Comparison of ENCODE assay signal across 8 cellular contexts in the genomic region with DNA sequence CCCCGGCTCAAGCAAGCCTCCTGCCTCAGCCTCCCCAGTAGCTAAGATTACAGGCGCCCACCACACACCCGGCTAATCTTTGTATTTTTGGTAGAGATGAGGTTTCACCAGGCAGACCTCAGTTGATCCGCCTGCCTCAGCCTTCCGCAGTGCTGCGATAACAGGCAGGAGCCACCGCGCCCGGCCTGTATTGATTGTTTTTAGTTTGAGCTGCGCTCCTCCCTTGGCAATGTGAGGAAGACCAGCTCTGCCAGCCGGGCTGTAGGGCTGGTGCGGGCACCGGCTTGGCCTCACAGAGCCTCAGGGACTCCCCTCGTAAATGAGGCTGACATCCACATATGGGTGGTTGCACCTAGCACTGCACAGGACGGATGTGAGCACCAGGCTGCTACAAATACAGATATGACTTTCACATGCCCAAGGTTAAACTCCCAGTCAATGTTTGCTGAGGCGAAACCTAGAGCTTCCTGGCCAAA. TPM values are rescaled to one million over a fixed set of nuclear protein-coding genes. Genes with fewer than 3 reads are reported as not detected.
A peak's percentile ranks its signal among the peaks of the same experiment; 100 is the strongest.
DNase-seq lines count a peak whose midpoint lies in the region; ATAC-seq lines count a peak whose summit lies in the region.

No MANE protein-coding gene starts in this region.

- H3K4me3 Mint-ChIP-seq in activated CD8-positive, alpha-beta T cell treated with anti-CD3 and anti-CD28 coated beads, Interleukin-2, amount 10 ng/mL, durations not matched to agents 7 days and 5 days: no peak overlapping the region

- CTCF ChIA-PET in activated CD8-positive, alpha-beta T cell treated with anti-CD3 and anti-CD28 coated beads, Interleukin-2, amount 10 ng/mL, durations not matched to agents 7 days and 5 days (lab: Charles Lee): interaction anchor here (0.6 to 3.3 kb wide), 32 partner anchors 8 to 438 kb away, joined by 3 to 42 read pairs (median 4); partner anchors contain the start of genes CHCHD10, DERL3, MIF and MMP11

- no peaks in the 10 kb centered on the region for H3K9me3 Mint-ChIP-seq in activated CD8-positive, alpha-beta T cell treated with anti-CD3 and anti-CD28 coated beads, Interleukin-2, amount 10 ng/mL, durations not matched to agents 7 days and 5 days (ENCODE audit: insufficient read depth)

- peaks cover 14% of the 10 kb centered on the region for H3K27me3 Mint-ChIP-seq in activated CD8-positive, alpha-beta T cell treated with anti-CD3 and anti-CD28 coated beads, Interleukin-2, amount 10 ng/mL, durations not matched to agents 7 days and 5 days (ENCODE audit: low read depth)

- DNase-seq in D341Med (ENCODE audit: low spot score): peak; percentile 3
- DNase-seq in left colon: no peak
- no peak for DNase-seq in midbrain (lab: John Stamatoyannopoulos, UW)
- no peak for DNase-seq in NCI-H524 treated with DMSO at 0.1 percent for 48 hours (lab: John Stamatoyannopoulos, UW)
- DNase-seq in ecto neural progenitor cell (ENCODE audit: low spot score): no peak
- DNase-seq in activated CD8-positive, alpha-beta T cell treated with anti-CD3 and anti-CD28 coated beads, Interleukin-2, amount 10 ng/mL, durations not matched to agents 7 days and 5 days: no peak

- intact Hi-C loops in left colon (cut with DNase I, micrococcal nuclease): loop anchor here in 1 of 2 donors (5.0 kb wide), 1 partner anchor 83 kb away; the partner anchor contains the start of gene CHCHD10

- ATAC-seq in GM19395 (IDR thresholded peaks at IDR 0.05; ENCODE audit: unreplicated experiment) (peak; percentile 62), HG03108 (IDR thresholded peaks at IDR 0.05; ENCODE audit: unreplicated experiment) (peak; percentile 72), left colon (peak; percentile 15)
- ATAC-seq in activated CD8-positive, alpha-beta T cell treated with anti-CD3 and anti-CD28 coated beads, Interleukin-2, amount 10 ng/mL, durations not matched to agents 7 days and 5 days: no peak

- peaks cover 20% of the 10 kb centered on the region for H3K4me1 Mint-ChIP-seq in activated CD8-positive, alpha-beta T cell treated with anti-CD3 and anti-CD28 coated beads, Interleukin-2, amount 10 ng/mL, durations not matched to agents 7 days and 5 days (ENCODE audit: low read depth)

- no peak overlapping the region for H3K27ac Mint-ChIP-seq in activated CD8-positive, alpha-beta T cell treated with anti-CD3 and anti-CD28 coated beads, Interleukin-2, amount 10 ng/mL, durations not matched to agents 7 days and 5 days

- no peaks in the 10 kb centered on the region for H3K36me3 Mint-ChIP-seq in activated CD8-positive, alpha-beta T cell treated with anti-CD3 and anti-CD28 coated beads, Interleukin-2, amount 10 ng/mL, durations not matched to agents 7 days and 5 days (ENCODE audit: low read depth)

- POLR2A ChIA-PET in activated CD8-positive, alpha-beta T cell treated with anti-CD3 and anti-CD28 coated beads, Interleukin-2, amount 10 ng/mL, durations not matched to agents 7 days and 5 days (lab: Charles Lee): interaction anchor here (0.7 kb wide), 1 partner anchor 664 kb away, joined by 3 read pairs; no protein-coding TSS in a partner anchor

RNA-seq across cellular contexts. Expression of gene SLC2A11, which starts 7.5 kb away (rescaled TPM):
- 10 to 100 TPM in 1 of 2 donors, 1 to 10 TPM in 1; 9.8 to 13.7 TPM for total RNA-seq in left colon
- 1 to 10 TPM; 6.7 to 7.9 TPM for total RNA-seq in activated CD8-positive, alpha-beta T cell treated with anti-CD3 and anti-CD28 coated beads, Interleukin-2, amount 10 ng/mL, durations not matched to agents 7 days and 5 days

RNA-seq across cellular contexts. Expression of gene DERL3, which starts 11.4 kb away (rescaled TPM):
- total RNA-seq in left colon: 10 to 100 TPM in 1 of 2 donors, 1 to 10 TPM in 1; 7.7 to 26.6 TPM
- 1 to 10 TPM; 8.1 to 10.0 TPM for total RNA-seq in activated CD8-positive, alpha-beta T cell treated with anti-CD3 and anti-CD28 coated beads, Interleukin-2, amount 10 ng/mL, durations not matched to agents 7 days and 5 days

RNA-seq across cellular contexts. Expression of gene MIF, which starts 44.0 kb away (rescaled TPM):
- 100 to 1,000 TPM; 215 to 286 TPM for total RNA-seq in left colon
- total RNA-seq in activated CD8-positive, alpha-beta T cell treated with anti-CD3 and anti-CD28 coated beads, Interleukin-2, amount 10 ng/mL, durations not matched to agents 7 days and 5 days: 1,000 to 10,000 TPM; 1,002 to 1,009 TPM
